8 cellular contexts compared by ENCODE assay signal in genomic region chr7:15326044-15326644, GRCh38.
DNase-seq lines count a peak whose midpoint lies in the region; ATAC-seq and TF ChIP-seq lines count a peak whose summit lies in the region.

No MANE protein-coding gene starts in this region.

- TF ChIP-seq CTCF in psoas muscle (IDR thresholded peaks at IDR 0.05) = peak; percentile 56
- TF ChIP-seq CTCF in omental fat pad (IDR thresholded peaks at IDR 0.05) = no peak

- DNase-seq in SKM-1 treated with dmso at 0.1 percent for 144 hours (lab: John Stamatoyannopoulos, UW; ENCODE audit: unreplicated experiment) = peak; percentile 25
- DNase-seq in SKM-1 (lab: John Stamatoyannopoulos, UW; ENCODE audit: unreplicated experiment) = no peak
- DNase-seq in NCI-H2171 treated with DMSO at 0.1 percent for 48 hours (lab: John Stamatoyannopoulos, UW) = peak; percentile 63
- DNase-seq in dermis microvascular lymphatic vessel endothelial cell (ENCODE audit: low read depth in 2 of 2) = peak; percentile 43 to 67
- no peak for DNase-seq in psoas muscle
- no peak for DNase-seq in omental fat pad (ENCODE audit: low spot score)

- no peaks in the 10 kb centered on the region for H3K9me3 ChIP-seq in psoas muscle

- H3K4me3 ChIP-seq in psoas muscle = no peak overlapping the region

- no peaks in the 10 kb centered on the region for H3K27me3 ChIP-seq in psoas muscle (ENCODE audit: insufficient read depth in 3 of 3, low read length in 2 of 3)

- no peaks in the 10 kb centered on the region for H3K36me3 ChIP-seq in psoas muscle (ENCODE audit: insufficient read depth in 1 of 2, low read depth in 1 of 2)

- no peak overlapping the region for H3K27ac ChIP-seq in psoas muscle

- no peaks in the 10 kb centered on the region for H3K4me1 ChIP-seq in psoas muscle

- intact Hi-C loops in psoas muscle (cut with DNase I) = loop anchor here in 1 of 2 donors (5.0 to 10.0 kb wide), 2 partner anchors 389 to 746 kb away; no protein-coding TSS in a partner anchor

- ATAC-seq in psoas muscle = no peak
- no peak for ATAC-seq in HG02885 (IDR thresholded peaks at IDR 0.05; ENCODE audit: poor library complexity, unreplicated experiment)
- ATAC-seq in omental fat pad (ENCODE audit: low FRiP score) = no peak
- ATAC-seq in HG02973 (IDR thresholded peaks at IDR 0.05; ENCODE audit: unreplicated experiment) = no peak

- 69 to 72% (median 70%) methylated on average over 3 of the region's 3 CpGs for whole genome bisulfite sequencing in psoas muscle, 3 donors

Comparison
In these comparisons a context has a peak if more than half of its experiments do, and no peak if none do; other contexts are left out.
1. DNase-seq: peak in SKM-1 treated with dmso at 0.1 percent for 144 hours (single experiment), NCI-H2171 treated with DMSO at 0.1 percent for 48 hours (single experiment) and dermis microvascular lymphatic vessel endothelial cell (2 of 2); none in SKM-1 (single experiment), psoas muscle (0 of 2) and omental fat pad (single experiment).